ENCODE assay signal across 17 cellular contexts in genomic region chr7:36775673-36776072, GRCh38. TPM values are rescaled to one million over a fixed set of nuclear protein-coding genes. Genes with fewer than 3 reads are reported as not detected.
DNase-seq lines count a peak whose midpoint lies in the region; ATAC-seq and TF ChIP-seq lines count a peak whose summit lies in the region.
"Had no signal": no experiment of that assay in that cellular context is flagged by ENCODE, and none has a peak within 500 bp of the region (broad histone marks: within the 10 kb centered on the region; RNA-seq: fewer than 3 reads in every experiment).

No MANE protein-coding gene starts in this region.

- H3K4me1 Mint-ChIP-seq in effector memory CD8-positive, alpha-beta T cell (ENCODE audit: low read depth in 2 of 2), result peaks cover 59 to 77% of the 10 kb centered on the region in 2 donors
- peaks cover 15% of the 10 kb centered on the region for H3K4me1 Mint-ChIP-seq in stimulated activated memory B cell treated with anti-CD40 and anti-IgM and Interleukin-4, amounts not matched to agents 10 μg/mL and 1 μg/mL and 100 μg/mL, for 72 hours

- peaks cover 6% of the 10 kb centered on the region for H3K36me3 Mint-ChIP-seq in effector memory CD8-positive, alpha-beta T cell (ENCODE audit: insufficient read depth)
- peaks cover 11% of the 10 kb centered on the region for H3K36me3 Mint-ChIP-seq in stimulated activated memory B cell treated with anti-CD40 and anti-IgM and Interleukin-4, amounts not matched to agents 10 μg/mL and 1 μg/mL and 100 μg/mL, for 72 hours

- H3K27ac Mint-ChIP-seq in effector memory CD8-positive, alpha-beta T cell, result peak overlapping the region; percentile 92 to 94
- no peak overlapping the region for H3K27ac Mint-ChIP-seq in stimulated activated memory B cell treated with anti-CD40 and anti-IgM and Interleukin-4, amounts not matched to agents 10 μg/mL and 1 μg/mL and 100 μg/mL, for 72 hours
- H3K27ac Mint-ChIP-seq: activated CD4-positive, alpha-beta T cell treated with anti-CD3 and anti-CD28 coated beads, Interleukin-2, amount 10 ng/mL, durations not matched to agents 24 days and 14 days had no signal

- TF ChIP-seq POLR2A in NB4 (IDR thresholded peaks at IDR 0.05; ENCODE audit: extremely low read depth, insufficient read length), result no peak

- no peak overlapping the region for H3K4me3 ChIP-seq in NB4 (ENCODE audit: low read depth, low read length)
- H3K4me3 ChIP-seq: cardiac muscle cell, heart left ventricle, sigmoid colon, SJCRH30, suprapubic skin had no signal

- peaks cover 14 to 17% of the 10 kb centered on the region in 2 donors for H3K9me3 Mint-ChIP-seq in effector memory CD8-positive, alpha-beta T cell
- H3K9me3 Mint-ChIP-seq in stimulated activated memory B cell treated with anti-CD40 and anti-IgM and Interleukin-4, amounts not matched to agents 10 μg/mL and 1 μg/mL and 100 μg/mL, for 72 hours, result no peaks in the 10 kb centered on the region

- DNase-seq in SIG-M5 treated with dmso at 0.1 percent for 504 hours (lab: John Stamatoyannopoulos, UW; ENCODE audit: unreplicated experiment) (peak; percentile 48), SIG-M5 (lab: John Stamatoyannopoulos, UW) (no peak), NB4 (ENCODE audit: low read depth) (peak; percentile 92), A172 (ENCODE audit: low spot score) (no peak)
- DNase-seq in effector memory CD8-positive, alpha-beta T cell, result no peak
- DNase-seq: activated CD4-positive, alpha-beta T cell treated with anti-CD3 and anti-CD28 coated beads, Interleukin-2, amount 10 ng/mL, durations not matched to agents 24 days and 14 days; activated T-cell treated with anti-CD3 and anti-CD28 coated beads, Interleukin-2, amount 50 U/mL, for 48 hours; heart left ventricle; NCI-H2227 treated with DMSO at 0.1 percent for 48 hours; sigmoid colon; stimulated activated CD4-positive, alpha-beta T cell treated with anti-CD3 and anti-CD28 coated beads, Interleukin-2, amount 100 ng/mL, for 24 hours had no signal

- no peak for TF ChIP-seq CTCF in NB4 (IDR thresholded peaks at IDR 0.05; ENCODE audit: low read depth, low read length)

- no peaks in the 10 kb centered on the region for H3K27me3 Mint-ChIP-seq in effector memory CD8-positive, alpha-beta T cell
- peaks cover 21% of the 10 kb centered on the region for H3K27me3 Mint-ChIP-seq in stimulated activated memory B cell treated with anti-CD40 and anti-IgM and Interleukin-4, amounts not matched to agents 10 μg/mL and 1 μg/mL and 100 μg/mL, for 72 hours
- H3K27me3 Mint-ChIP-seq: activated CD4-positive, alpha-beta T cell treated with anti-CD3 and anti-CD28 coated beads, Interleukin-2, amount 10 ng/mL, durations not matched to agents 24 days and 14 days had no signal

- peak overlapping the region; percentile 13 to 82 for H3K4me3 Mint-ChIP-seq in effector memory CD8-positive, alpha-beta T cell
- H3K4me3 Mint-ChIP-seq in stimulated activated memory B cell treated with anti-CD40 and anti-IgM and Interleukin-4, amounts not matched to agents 10 μg/mL and 1 μg/mL and 100 μg/mL, for 72 hours, result no peak overlapping the region

- no peak for ATAC-seq in effector memory CD8-positive, alpha-beta T cell (replicated peaks)
- ATAC-seq in stimulated activated memory B cell treated with anti-CD40 and anti-IgM and Interleukin-4, amounts not matched to agents 10 μg/mL and 1 μg/mL and 100 μg/mL, for 72 hours, result peak; percentile 48
- no peak for ATAC-seq in HG02840 (IDR thresholded peaks at IDR 0.05; ENCODE audit: low FRiP score, unreplicated experiment)
- ATAC-seq in GM18858 (IDR thresholded peaks at IDR 0.05; ENCODE audit: unreplicated experiment), result no peak

RNA-seq across cellular contexts. Expression of gene AOAH, which starts 51.4 kb away (rescaled TPM):
- 0.53 and 0.64 TPM in 2 replicates for total RNA-seq in A172 (2014; rRNA removed; shearing (Covaris generic))
- total RNA-seq: cardiac muscle cell had no signal

Comparison
In these comparisons a context has a peak if more than half of its experiments do, and no peak if none do; other contexts are left out.
1. DNase-seq: peak in SIG-M5 treated with dmso at 0.1 percent for 504 hours (single experiment) and NB4 (single experiment); none in SIG-M5 (single experiment), effector memory CD8-positive, alpha-beta T cell (0 of 3) and A172 (single experiment).